In the genomic region with DNA sequence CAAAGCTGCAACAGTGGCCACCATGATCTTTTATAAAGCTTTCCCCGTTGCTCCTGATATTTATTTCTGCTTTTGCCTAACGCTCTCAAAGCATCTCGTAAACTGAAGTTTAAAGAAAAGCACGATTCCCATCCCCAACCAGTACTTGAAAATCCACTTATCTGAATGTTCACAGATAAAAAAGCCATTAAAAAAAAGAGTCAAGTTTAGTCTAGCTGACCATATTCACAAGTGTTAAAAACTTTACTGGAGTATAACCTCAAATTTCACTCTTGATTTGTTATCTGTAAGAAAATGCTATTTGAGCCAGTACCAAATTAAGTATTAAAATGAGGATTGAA, we compare ENCODE assay signal across 19 cellular contexts. TPM values are rescaled to one million over a fixed set of nuclear protein-coding genes. Genes with fewer than 3 reads are reported as not detected.
DNase-seq lines count a peak whose midpoint lies in the region; ATAC-seq and TF ChIP-seq lines count a peak whose summit lies in the region.
"Had no signal": no experiment of that assay in that cellular context is flagged by ENCODE, and none has a peak within 500 bp of the region (broad histone marks: within the 10 kb centered on the region; RNA-seq: fewer than 3 reads in every experiment).

No MANE protein-coding gene starts in this region.

- no peak overlapping the region for H3K4me3 Mint-ChIP-seq in central memory CD8-positive, alpha-beta T cell
- H3K4me3 Mint-ChIP-seq in natural killer cell, result no peak overlapping the region
- H3K4me3 Mint-ChIP-seq: effector memory CD8-positive, alpha-beta T cell; T-cell had no signal

- in situ Hi-C loops in GM23248 (cut with MboI), result no loop called here

- H3K36me3 ChIP-seq in GM23248 (ENCODE audit: low read depth), result peaks cover 68% of the 10 kb centered on the region

- H3K9me2 ChIP-seq in GM23248 (ENCODE audit: insufficient read depth), result no peaks in the 10 kb centered on the region

- no peak overlapping the region for H3K9ac ChIP-seq in GM23248

- H3F3A ChIP-seq in GM23248 (ENCODE audit: insufficient read depth), result peaks cover 61% of the 10 kb centered on the region

- H3K4me1 Mint-ChIP-seq in central memory CD8-positive, alpha-beta T cell, result peaks cover 14% of the 10 kb centered on the region
- H3K4me1 Mint-ChIP-seq in natural killer cell, result peaks cover 6 to 30% of the 10 kb centered on the region in 2 donors

- DNase-seq in GM23248, result no peak
- DNase-seq in central memory CD8-positive, alpha-beta T cell (ENCODE audit: low spot score in 2 of 2), result no peak
- DNase-seq in natural killer cell, result no peak
- DNase-seq in hypothalamus (lab: John Stamatoyannopoulos, UW), result no peak
- no peak for DNase-seq in NCI-H446 (lab: John Stamatoyannopoulos, UW)
- no peak for DNase-seq in NCI-H187 (lab: John Stamatoyannopoulos, UW)
- DNase-seq: activated CD4-positive, alpha-beta T cell treated with anti-CD3 and anti-CD28 coated beads, Interleukin-2, amount 50 U/mL, for 4 hours; effector memory CD8-positive, alpha-beta T cell; Karpas-422; NCI-H1105 treated with DMSO at 0.1 percent for 48 hours; NCI-H526; right cardiac atrium; stomach; T-cell had no signal

- WGBS in GM23248 (ENCODE audit: low coverage in 1 of 2, low lambda C conversion rate in 2 of 2, missing lambda C conversion rate in 2 of 2), 2 experiments, result 86 to 89% methylated on average over 4 of the region's 4 CpGs

- peak overlapping the region; percentile 91 for H3K27ac ChIP-seq in 22Rv1
- peak overlapping the region; percentile 40 for H3K27ac ChIP-seq in GM23248
- H3K27ac ChIP-seq: hepatocyte, stomach had no signal

- H3K9me3 Mint-ChIP-seq in central memory CD8-positive, alpha-beta T cell, result no peaks in the 10 kb centered on the region
- no peaks in the 10 kb centered on the region for H3K9me3 Mint-ChIP-seq in natural killer cell
- H3K9me3 Mint-ChIP-seq: effector memory CD8-positive, alpha-beta T cell; T-cell had no signal

- peaks cover 45% of the 10 kb centered on the region for H3K36me3 Mint-ChIP-seq in central memory CD8-positive, alpha-beta T cell (ENCODE audit: insufficient read depth)
- H3K36me3 Mint-ChIP-seq in natural killer cell, result peaks cover 38% of the 10 kb centered on the region

- no peaks in the 10 kb centered on the region for H3K27me3 Mint-ChIP-seq in central memory CD8-positive, alpha-beta T cell
- H3K27me3 Mint-ChIP-seq in natural killer cell (ENCODE audit: low read depth in 2 of 2), result no peaks in the 10 kb centered on the region
- H3K27me3 Mint-ChIP-seq: effector memory CD8-positive, alpha-beta T cell; T-cell had no signal

- H2AFZ ChIP-seq in GM23248, result no peak overlapping the region
- H2AFZ ChIP-seq: hepatocyte had no signal

- H3K4me2 ChIP-seq in GM23248 (ENCODE audit: unreplicated experiment), result no peak overlapping the region
- H3K4me2 ChIP-seq: hepatocyte had no signal

- peaks cover 2% of the 10 kb centered on the region; the same call in 1 of the 2 replicates for H3K79me2 ChIP-seq in GM23248 (ENCODE audit: insufficient read depth)

- TF ChIP-seq CTCF in 22Rv1 (IDR thresholded peaks at IDR 0.05), result no peak
- TF ChIP-seq CTCF in natural killer cell (IDR thresholded peaks at IDR 0.05), result no peak

- H3K4me1 ChIP-seq in GM23248 (ENCODE audit: insufficient read depth), result no peaks in the 10 kb centered on the region

- no peak overlapping the region for H3K4me3 ChIP-seq in GM23248
- H3K4me3 ChIP-seq: hepatocyte, stomach had no signal

- no peaks in the 10 kb centered on the region for H4K20me1 ChIP-seq in GM23248 (ENCODE audit: insufficient read depth)

- peak overlapping the region; percentile 18 for H3K27ac Mint-ChIP-seq in central memory CD8-positive, alpha-beta T cell (ENCODE audit: low read depth)
- H3K27ac Mint-ChIP-seq in natural killer cell, result peak overlapping the region; percentile 54 to 58

- intact Hi-C loops in natural killer cell (cut with micrococcal nuclease), result loop anchor here (1.0 kb wide), 1 partner anchor 32 kb away; no protein-coding TSS in a partner anchor

- no peak for ATAC-seq in central memory CD8-positive, alpha-beta T cell (replicated peaks; ENCODE audit: extremely low read depth, poor library complexity, severe bottlenecking)
- no peak for ATAC-seq in natural killer cell
- no peak for ATAC-seq in HG03175 (IDR thresholded peaks at IDR 0.05; ENCODE audit: unreplicated experiment)
- ATAC-seq: effector memory CD8-positive, alpha-beta T cell; HCT116; right cardiac atrium; Right ventricle myocardium inferior; T-cell had no signal

- H3K9me3 ChIP-seq in GM23248 (ENCODE audit: low read depth), result no peaks in the 10 kb centered on the region
- H3K9me3 ChIP-seq: stomach had no signal

- H3K27me3 ChIP-seq in GM23248 (replicated peaks; ENCODE audit: insufficient read depth), result no peaks in the 10 kb centered on the region
- H3K27me3 ChIP-seq: hepatocyte, stomach had no signal

RNA-seq across cellular contexts. Expression of a gene that starts 34.6 kb away (rescaled TPM):
- total RNA-seq in GM23248 (2014; rRNA removed; shearing (Covaris generic)), result 1.2 and 1.8 TPM in 2 replicates
- 0.18 and 0.38 TPM in 2 replicates for polyA plus RNA-seq in GM23248 (2016; fragmentation: Nextera tagmentation; extraction: Ambion mirVana)
- total RNA-seq in natural killer cell, result 10 to 100 TPM in 1 of 3 donors, 1 to 10 TPM in 1, under 1 TPM in 1; 0.31 to 28.8 (median 1.8) TPM

RNA-seq across cellular contexts. Expression of a gene that starts 35.1 kb away (rescaled TPM):
- total RNA-seq in GM23248 (2014; rRNA removed; shearing (Covaris generic)), result 122 and 125 TPM in 2 replicates
- 69.2 and 69.9 TPM in 2 replicates for polyA plus RNA-seq in GM23248 (2016; fragmentation: Nextera tagmentation; extraction: Ambion mirVana)
- total RNA-seq in natural killer cell, result 100 to 1,000 TPM in 2 of 3 donors, 10 to 100 TPM in 1; 89.2 to 113 (median 103) TPM
